In the genomic region with DNA sequence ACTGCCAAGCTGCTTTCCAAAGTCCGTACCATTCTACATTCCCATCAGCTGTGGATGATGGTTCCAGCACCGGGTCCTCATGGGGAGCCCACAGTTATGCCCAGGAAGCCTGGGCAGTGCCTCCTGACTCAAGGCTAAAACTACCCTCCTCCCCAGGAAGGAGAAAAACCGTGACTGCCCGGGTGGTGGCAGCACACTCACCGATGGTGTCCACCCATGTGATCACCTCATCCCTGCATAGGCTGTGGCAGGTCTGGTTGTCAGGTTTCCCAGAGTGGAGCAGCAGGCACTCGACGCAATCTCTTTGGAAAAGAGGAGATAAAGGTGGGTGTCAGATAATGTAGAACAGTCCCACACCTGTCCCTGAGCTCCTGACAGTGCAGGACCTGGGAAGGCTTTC, we compare ENCODE assay signal across 10 cellular contexts. TPM values are rescaled to one million over a fixed set of nuclear protein-coding genes. Genes with fewer than 3 reads are reported as not detected.
DNase-seq lines count a peak whose midpoint lies in the region; ATAC-seq and TF ChIP-seq lines count a peak whose summit lies in the region.
"Had no signal": no experiment of that assay in that cellular context is flagged by ENCODE, and none has a peak within 500 bp of the region (broad histone marks: within the 10 kb centered on the region; RNA-seq: fewer than 3 reads in every experiment).

No MANE protein-coding gene starts in this region.

- DNase-seq in activated T-cell treated with anti-CD3 and anti-CD28 coated beads for 48 hours (ENCODE audit: low read depth) (peak; percentile 13), HUDEP-2 (lab: John Stamatoyannopoulos, UW; ENCODE audit: unreplicated experiment in 76 of 76) (peak in 41 of 76 experiments; percentile 1 to 56 (median 21)), astrocyte of the cerebellum (ENCODE audit: low read depth) (no peak), spleen (peak; percentile 59), germinal center (ENCODE audit: low spot score) (no peak)
- DNase-seq in activated T-cell treated with anti-CD3 and anti-CD28 coated beads, Interleukin-2, amount 50 U/mL, for 24 hours: no peak
- no peak for DNase-seq in activated CD8-positive, alpha-beta memory T cell treated with anti-CD3 and anti-CD28 coated beads, Interleukin-2, amount 10 ng/mL, durations not matched to agents 7 days and 5 days
- DNase-seq: KG1 had no signal

- CTCF ChIA-PET in activated CD8-positive, alpha-beta memory T cell treated with anti-CD3 and anti-CD28 coated beads, Interleukin-2, amount 10 ng/mL, durations not matched to agents 7 days and 5 days (lab: Charles Lee): interaction anchor here (3.4 to 3.8 kb wide), 2 partner anchors 8 to 133 kb away, joined by 18 to 24 read pairs; no protein-coding TSS in a partner anchor

- H3K36me3 Mint-ChIP-seq in activated T-cell treated with anti-CD3 and anti-CD28 coated beads, Interleukin-2, amount 50 U/mL, for 24 hours (ENCODE audit: low read depth): no peaks in the 10 kb centered on the region
- H3K36me3 Mint-ChIP-seq in activated CD8-positive, alpha-beta memory T cell treated with anti-CD3 and anti-CD28 coated beads, Interleukin-2, amount 10 ng/mL, durations not matched to agents 7 days and 5 days: no peaks in the 10 kb centered on the region

- no peaks in the 10 kb centered on the region for H3K9me3 ChIP-seq in spleen
- H3K9me3 ChIP-seq: adrenal gland had no signal

- peaks cover 0 to 11% (median 0%) of the 10 kb centered on the region in 7 donors for H3K27me3 ChIP-seq in spleen (replicated peaks in 1 of 7)
- H3K27me3 ChIP-seq: adrenal gland had no signal

- no peak for ATAC-seq in HG02678 (IDR thresholded peaks at IDR 0.05; ENCODE audit: unreplicated experiment)
- ATAC-seq in activated CD8-positive, alpha-beta memory T cell treated with anti-CD3 and anti-CD28 coated beads, Interleukin-2, amount 10 ng/mL, durations not matched to agents 7 days and 5 days: no peak

- WGBS in spleen, 5 donors: 59 to 82% (median 71%) methylated on average over 2 to 7 of the region's 7 CpGs

- TF ChIP-seq CTCF in astrocyte of the cerebellum (IDR thresholded peaks at IDR 0.05; ENCODE audit: low read depth, low read length, missing control alignments) (peak; percentile 23), spleen (IDR thresholded peaks at IDR 0.05 in 8 of 11, conservative IDR thresholded peaks at IDR 0.05 in 3 of 11) (peak in 3 of 11 experiments; percentile 16 to 26 (median 25))

- in situ Hi-C loops in astrocyte of the cerebellum (cut with HindIII; ENCODE audit: low sequenced_read_pairs): loop anchor here (5.0 to 25.0 kb wide), 3 partner anchors 123 to 793 kb away; no protein-coding TSS in a partner anchor

- H3K9me3 Mint-ChIP-seq in activated T-cell treated with anti-CD3 and anti-CD28 coated beads, Interleukin-2, amount 50 U/mL, for 24 hours: no peaks in the 10 kb centered on the region
- H3K9me3 Mint-ChIP-seq in activated CD8-positive, alpha-beta memory T cell treated with anti-CD3 and anti-CD28 coated beads, Interleukin-2, amount 10 ng/mL, durations not matched to agents 7 days and 5 days (ENCODE audit: low read depth): no peaks in the 10 kb centered on the region

- H3K4me1 ChIP-seq in spleen: peaks cover 11 to 40% (median 28%) of the 10 kb centered on the region in 6 donors

- intact Hi-C loops in spleen (cut with DNase I; ENCODE audit: low total_unique reads): no loop called here

- no peak overlapping the region for H3K27ac Mint-ChIP-seq in activated T-cell treated with anti-CD3 and anti-CD28 coated beads, Interleukin-2, amount 50 U/mL, for 24 hours
- no peak overlapping the region for H3K27ac Mint-ChIP-seq in activated CD8-positive, alpha-beta memory T cell treated with anti-CD3 and anti-CD28 coated beads, Interleukin-2, amount 10 ng/mL, durations not matched to agents 7 days and 5 days

- H3K36me3 ChIP-seq in spleen: peaks cover 0 to 53% (median 9%) of the 10 kb centered on the region in 6 donors

- H3K27me3 Mint-ChIP-seq in activated T-cell treated with anti-CD3 and anti-CD28 coated beads, Interleukin-2, amount 50 U/mL, for 24 hours: peaks cover 35% of the 10 kb centered on the region
- H3K27me3 Mint-ChIP-seq in activated CD8-positive, alpha-beta memory T cell treated with anti-CD3 and anti-CD28 coated beads, Interleukin-2, amount 10 ng/mL, durations not matched to agents 7 days and 5 days: peaks cover 31% of the 10 kb centered on the region

- H3K4me3 ChIP-seq in astrocyte of the cerebellum (ENCODE audit: low read depth, low read length) (no peak overlapping the region), spleen (no peak overlapping the region)
- H3K4me3 ChIP-seq: adrenal gland had no signal

- H3K27ac ChIP-seq in spleen: no peak overlapping the region
- H3K27ac ChIP-seq: adrenal gland had no signal

- TF ChIP-seq POLR2A in spleen (IDR thresholded peaks at IDR 0.05): no peak

- H3K4me1 Mint-ChIP-seq in activated T-cell treated with anti-CD3 and anti-CD28 coated beads, Interleukin-2, amount 50 U/mL, for 24 hours (ENCODE audit: low read depth): no peaks in the 10 kb centered on the region
- no peaks in the 10 kb centered on the region for H3K4me1 Mint-ChIP-seq in activated CD8-positive, alpha-beta memory T cell treated with anti-CD3 and anti-CD28 coated beads, Interleukin-2, amount 10 ng/mL, durations not matched to agents 7 days and 5 days

- no peak overlapping the region for H3K4me3 Mint-ChIP-seq in activated T-cell treated with anti-CD3 and anti-CD28 coated beads, Interleukin-2, amount 50 U/mL, for 24 hours
- no peak overlapping the region for H3K4me3 Mint-ChIP-seq in activated CD8-positive, alpha-beta memory T cell treated with anti-CD3 and anti-CD28 coated beads, Interleukin-2, amount 10 ng/mL, durations not matched to agents 7 days and 5 days

RNA-seq across cellular contexts. Expression of gene UMPS, which starts 38.6 kb away (rescaled TPM):
- total RNA-seq in spleen: 10 to 100 TPM; 21.9 to 41.8 (median 26.7) TPM
- polyA plus RNA-seq in spleen: 10 to 100 TPM; 11.2 to 39.8 (median 17.6) TPM
- 10 to 100 TPM; 33.4 to 50.1 TPM for total RNA-seq in activated CD8-positive, alpha-beta memory T cell treated with anti-CD3 and anti-CD28 coated beads, Interleukin-2, amount 10 ng/mL, durations not matched to agents 7 days and 5 days

Comparison
In these comparisons a context has a peak if more than half of its experiments do, and no peak if none do; other contexts are left out.
1. DNase-seq: peak in activated T-cell treated with anti-CD3 and anti-CD28 coated beads for 48 hours (single experiment), HUDEP-2 (41 of 76) and spleen (single experiment); none in activated T-cell treated with anti-CD3 and anti-CD28 coated beads, Interleukin-2, amount 50 U/mL, for 24 hours (single experiment), astrocyte of the cerebellum (single experiment), activated CD8-positive, alpha-beta memory T cell treated with anti-CD3 and anti-CD28 coated beads, Interleukin-2, amount 10 ng/mL, durations not matched to agents 7 days and 5 days (single experiment) and germinal center (single experiment).